ENCODE assay signal across 1 cellular context in the genomic region with DNA sequence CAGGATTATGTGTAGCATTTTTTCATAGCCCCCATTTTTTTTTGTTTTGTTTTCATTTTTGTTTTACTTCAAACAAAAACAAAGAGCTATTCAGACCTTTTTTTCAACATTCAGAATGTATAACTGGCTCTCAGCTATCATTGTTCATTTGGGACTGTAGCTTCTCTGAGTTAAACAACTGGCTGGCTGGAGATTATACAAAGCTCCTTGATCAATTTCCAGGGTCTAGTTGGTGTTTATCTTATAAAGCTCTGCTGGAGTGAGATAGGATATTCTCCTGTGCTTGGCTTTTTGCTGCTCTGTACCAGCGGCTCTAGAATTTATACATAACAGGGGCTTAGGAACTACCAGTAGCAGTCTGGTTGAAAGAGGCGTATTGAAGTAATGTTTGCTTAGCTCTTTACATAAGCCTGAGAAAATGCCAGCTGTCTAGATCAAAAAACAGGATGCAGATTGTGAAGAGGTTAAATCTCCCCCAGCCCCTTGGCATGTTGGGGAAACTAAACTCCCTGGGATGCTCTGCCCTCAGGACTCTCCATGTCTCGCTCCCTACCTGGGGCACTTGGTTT.
TF ChIP-seq lines count a peak whose summit lies in the region.

No MANE protein-coding gene starts in this region.

TF ChIP-seq in HepG2, 621 proteins besides CTCF, POLR2A, EP300 and RAD21 (continued from another document):
- no peak for TF ChIP-seq ASH2L (IDR thresholded peaks at IDR 0.05; ENCODE audit: insufficient read length, low read depth, low read length)
- no peak for TF ChIP-seq THAP11 (CRISPR knock-in tag; IDR thresholded peaks at IDR 0.05)
- TF ChIP-seq, protein P1, sequence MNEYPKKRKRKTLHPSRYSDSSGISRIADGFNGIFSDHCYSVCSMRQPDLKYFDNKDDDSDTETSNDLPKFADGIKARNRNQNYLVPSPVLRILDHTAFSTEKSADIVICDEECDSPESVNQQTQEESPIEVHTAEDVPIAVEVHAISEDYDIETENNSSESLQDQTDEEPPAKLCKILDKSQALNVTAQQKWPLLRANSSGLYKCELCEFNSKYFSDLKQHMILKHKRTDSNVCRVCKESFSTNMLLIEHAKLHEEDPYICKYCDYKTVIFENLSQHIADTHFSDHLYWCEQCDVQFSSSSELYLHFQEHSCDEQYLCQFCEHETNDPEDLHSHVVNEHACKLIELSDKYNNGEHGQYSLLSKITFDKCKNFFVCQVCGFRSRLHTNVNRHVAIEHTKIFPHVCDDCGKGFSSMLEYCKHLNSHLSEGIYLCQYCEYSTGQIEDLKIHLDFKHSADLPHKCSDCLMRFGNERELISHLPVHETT (CRISPR knock-in tag; conservative IDR thresholded peaks at IDR 0.05), result no peak
- no peak for TF ChIP-seq ZNF598 (CRISPR knock-in tag; IDR thresholded peaks at IDR 0.05; ENCODE audit: borderline replicate concordance)
- TF ChIP-seq U2AF2 (IDR thresholded peaks at IDR 0.05; ENCODE audit: low read depth, low read length), result no peak
- TF ChIP-seq ZNF180 (CRISPR knock-in tag; IDR thresholded peaks at IDR 0.05; ENCODE audit: borderline replicate concordance, low read depth), result no peak
- no peak for TF ChIP-seq TCF7L2 (IDR thresholded peaks at IDR 0.05; ENCODE audit: low read depth, low read length)
- no peak for TF ChIP-seq NFE2L2 (IDR thresholded peaks at IDR 0.05; ENCODE audit: low read length)
- TF ChIP-seq MEIS2 (CRISPR knock-in tag; IDR thresholded peaks at IDR 0.05), result no peak
- no peak for TF ChIP-seq PITX1 (CRISPR knock-in tag; IDR thresholded peaks at IDR 0.05)
